8 cellular contexts compared by ENCODE assay signal in genomic region chr5:141338538-141339306, GRCh38. TPM values are rescaled to one million over a fixed set of nuclear protein-coding genes. Genes with fewer than 3 reads are reported as not detected.
DNase-seq lines count a peak whose midpoint lies in the region; ATAC-seq, FAIRE-seq and TF ChIP-seq lines count a peak whose summit lies in the region.

Gene PCDHGA2 (plus strand): TSS chr5:141338760.

- H2AFZ ChIP-seq in HepG2 (ENCODE audit: low read length): no peak within 1 kb of the TSS

- CTCF ChIA-PET in HepG2 (lab: Yijun Ruan, JAX; ENCODE audit: low intra/inter-chr PET ratio, low total read pairs): interaction anchor here (1.1 kb wide), 1 partner anchor 226 kb away, joined by 4 read pairs; no protein-coding TSS in a partner anchor

- H3K4me1 ChIP-seq in body of pancreas (no peaks in the 10 kb centered on the region), HepG2 (ENCODE audit: insufficient read depth, low read length) (no peaks in the 10 kb centered on the region)

- no peak for DNase-seq in AG09319 (ENCODE audit: extremely low read depth, low read depth)
- no peak for DNase-seq in HFF-Myc (ENCODE audit: extremely low read depth, low read depth)
- DNase-seq in body of pancreas: peak in 3 of 4 donors; percentile 27 to 51 (median 37)
- peak; percentile 18 for DNase-seq in HepG2 (ENCODE audit: low spot score)
- no peak for DNase-seq in H54 (ENCODE audit: insufficient read length, low spot score)
- no peak for DNase-seq in activated effector memory CD4-positive, alpha-beta T cell treated with anti-CD3 and anti-CD28 coated beads, Interleukin-2, amount 50 U/mL, for 16 hours
- no peak for DNase-seq in NCI-H1105 (lab: John Stamatoyannopoulos, UW)

- H3K27me3 ChIP-seq in body of pancreas: no peaks in the 10 kb centered on the region
- H3K27me3 ChIP-seq in HepG2 (ENCODE audit: control insufficient read depth in 1 of 2, insufficient read depth in 2 of 2, low read length in 2 of 2): no peaks in the 10 kb centered on the region; a peak in 1 of 5 replicates

- POLR2A ChIA-PET in HepG2 (lab: Yijun Ruan, JAX): no interaction called here

- TF ChIP-seq RAD21 in HepG2 (CRISPR knock-in tag; IDR thresholded peaks at IDR 0.05): no peak

- no peaks in the 10 kb centered on the region for H3K79me2 ChIP-seq in HepG2 (ENCODE audit: insufficient read depth, low read length)

- TF ChIP-seq POLR2A in body of pancreas (IDR thresholded peaks at IDR 0.05): no peak
- no peak for TF ChIP-seq POLR2A in HepG2 (IDR thresholded peaks at IDR 0.05; ENCODE audit: insufficient read depth in 1 of 2, low read depth in 2 of 2, low read length in 2 of 2)
- no peak for TF ChIP-seq POLR2A in H54 (IDR thresholded peaks at IDR 0.05; ENCODE audit: low read depth, low read length)

- H3K4me3 ChIP-seq in HFF-Myc (replicated peaks; ENCODE audit: low read depth, low read length): peak within 1 kb of the TSS; percentile 11; the same call in 1 of the 2 replicates
- no peak within 1 kb of the TSS for H3K4me3 ChIP-seq in body of pancreas
- H3K4me3 ChIP-seq in HepG2 (replicated peaks in 1 of 3; ENCODE audit: insufficient read depth in 1 of 3, low read depth in 2 of 3, low read length in 3 of 3): no peak within 1 kb of the TSS

- no peak within 1 kb of the TSS for H3K9ac ChIP-seq in HepG2 (ENCODE audit: insufficient read depth, low read depth, low read length)

- peak; percentile 34 for TF ChIP-seq CTCF in AG09319 (IDR thresholded peaks at IDR 0.05; ENCODE audit: low read depth, low read length)
- TF ChIP-seq CTCF in HFF-Myc (IDR thresholded peaks at IDR 0.05; ENCODE audit: low read depth, low read length, missing control alignments): peak; percentile 48
- peak in 5 of 7 experiments; percentile 26 to 50 (median 40) for TF ChIP-seq CTCF in body of pancreas (IDR thresholded peaks at IDR 0.05)
- TF ChIP-seq CTCF in HepG2 (CRISPR knock-in tag; IDR thresholded peaks at IDR 0.05): peak; percentile 35

- in situ Hi-C loops in HepG2 (cut with HindIII; ENCODE audit: extremely low pct_ligation_motif_present, low pct_unique_long_range_greater_than_20kb): no loop called here

- ATAC-seq in body of pancreas: no peak
- 0 out of 3 replicates have a peak, but pooled peaks have one; percentile 25 for ATAC-seq in HepG2
- ATAC-seq in GM19328 (IDR thresholded peaks at IDR 0.05; ENCODE audit: unreplicated experiment): no peak

- H4K20me1 ChIP-seq in HepG2 (ENCODE audit: insufficient read depth, low read length): no peaks in the 10 kb centered on the region

- no TSS peak for BruUV-seq in HepG2 (replicated peaks; lab: Mats Ljungman, UMichigan)

- H3K4me2 ChIP-seq in HepG2 (ENCODE audit: low read depth, low read length): no peak within 1 kb of the TSS

- 5 to 16% methylated on average over 26 to 27 of the region's 27 CpGs for WGBS in body of pancreas, 2 donors
- 46% methylated on average over 24 of the region's 27 CpGs for WGBS in HepG2 (ENCODE audit: low lambda C conversion rate)

- no peak within 1 kb of the TSS for H3K27ac ChIP-seq in body of pancreas
- no peak within 1 kb of the TSS for H3K27ac ChIP-seq in HepG2 (ENCODE audit: extremely low read length, insufficient read depth, low read length)

- peaks cover 0 to 47% (median 0%) of the 10 kb centered on the region in 3 donors for H3K9me3 ChIP-seq in body of pancreas
- H3K9me3 ChIP-seq in HepG2 (ENCODE audit: low read length): peaks cover 14% of the 10 kb centered on the region; the same call in 1 of the 2 replicates

- H3K36me3 ChIP-seq in body of pancreas (replicated peaks in 1 of 2; ENCODE audit: insufficient read depth in 1 of 2, low read depth in 2 of 2) (no peaks in the 10 kb centered on the region), HepG2 (replicated peaks in 1 of 2; ENCODE audit: control insufficient read depth in 1 of 2, insufficient read depth in 2 of 2, low read length in 2 of 2) (no peaks in the 10 kb centered on the region)

- TF ChIP-seq EP300 in HepG2 (IDR thresholded peaks at IDR 0.05; ENCODE audit: low read depth in 2 of 2, low read length in 2 of 2): no peak
- TF ChIP-seq EP300 in HepG2 (CRISPR knock-in tag; IDR thresholded peaks at IDR 0.05; ENCODE audit: borderline replicate concordance): no peak

- intact Hi-C loops in body of pancreas (cut with DNase I) (no loop called here), HepG2 (cut with micrococcal nuclease; ENCODE audit: unreplicated experiment) (no loop called here)

- no peak for FAIRE-seq in HepG2 (lab: Jason Lieb, UNC)
- FAIRE-seq in H54 (lab: Jason Lieb, UNC): no peak

TF ChIP-seq in HepG2, 621 proteins besides CTCF, POLR2A, EP300 and RAD21:
- TF ChIP-seq STAG1 (CRISPR knock-in tag; IDR thresholded peaks at IDR 0.05): peak; percentile 33; the same call in 1 of the 2 replicates
- TF ChIP-seq ETV6 (CRISPR knock-in tag; conservative IDR thresholded peaks at IDR 0.05): no peak

RNA-seq across cellular contexts. Expression of gene PCDHGA2, which starts in this region (rescaled TPM):
- total RNA-seq in body of pancreas (1 to 10 TPM; 2.0 to 2.9 TPM), HepG2 (2016; rRNA removed; fragmentation: Illumina TruSeq; extraction: Trizol) (0.04 TPM in 1 of 2 replicates, not detected in the other)
- total RNA-seq in HepG2 (2016; cell fraction: cytosol; rRNA removed; fragmentation: Illumina TruSeq; extraction: Trizol; ENCODE audit: low read depth): not detected in 2 replicates
- not detected in 2 replicates for total RNA-seq in HepG2 (2016; cell fraction: insoluble cytoplasmic fraction; rRNA removed; fragmentation: Illumina TruSeq; extraction: Trizol)
- total RNA-seq in HepG2 (2016; cell fraction: membrane; rRNA removed; fragmentation: Illumina TruSeq; extraction: Trizol): not detected in 2 replicates
- 0.09 TPM in 1 of 2 replicates, not detected in the other for total RNA-seq in HepG2 (2016; cell fraction: nucleus; rRNA removed; fragmentation: Illumina TruSeq; extraction: Trizol)
- polyA plus RNA-seq in HepG2 (2011; rRNA removed): 0.09 and 0.11 TPM in 2 replicates
- 0.06 and 0.07 TPM in 2 replicates for polyA plus RNA-seq in HepG2 (2011; cell fraction: cytosol; rRNA removed)
- polyA plus RNA-seq in HepG2 (2011; cell fraction: nucleus; rRNA removed): 0.24 and 0.26 TPM in 2 replicates
- polyA plus RNA-seq in HepG2 (2012): 0.07 TPM in 2 replicates
- polyA plus RNA-seq in HepG2 (2016; cell fraction: cytosol; fragmentation: Illumina TruSeq; extraction: Trizol; ENCODE audit: low read depth): not detected in 2 replicates
- polyA plus RNA-seq in HepG2 (2016; cell fraction: insoluble cytoplasmic fraction; fragmentation: Illumina TruSeq; extraction: Trizol; ENCODE audit: low read depth): 0.04 TPM in 1 of 2 replicates, not detected in the other
- not detected in 2 replicates for polyA plus RNA-seq in HepG2 (2016; cell fraction: membrane; fragmentation: Illumina TruSeq; extraction: Trizol; ENCODE audit: low read depth)
- 0.16 and 0.25 TPM in 2 replicates for polyA plus RNA-seq in HepG2 (2016; cell fraction: nucleus; fragmentation: Illumina TruSeq; extraction: Trizol; ENCODE audit: insufficient read depth, low read depth)
- polyA minus RNA-seq in HepG2 (2011; rRNA and poly(A)+ RNA removed; ENCODE audit: low replicate concordance): 0.02 and 0.12 TPM in 2 replicates
- 0.09 TPM in 1 of 2 replicates, not detected in the other for polyA minus RNA-seq in HepG2 (2011; cell fraction: cytosol; rRNA and poly(A)+ RNA removed)
- polyA minus RNA-seq in HepG2 (2011; cell fraction: nucleus; rRNA and poly(A)+ RNA removed): 0.50 and 0.52 TPM in 2 replicates

Comparison
In these comparisons a context has a peak if more than half of its experiments do, and no peak if none do; other contexts are left out.
1. Peak in DNase-seq and ATAC-seq in HepG2; RNA of the gene not detected or under 1 TPM.
2. DNase-seq: peak in body of pancreas (3 of 4); none in AG09319 (single experiment), HFF-Myc (single experiment), H54 (single experiment), activated effector memory CD4-positive, alpha-beta T cell treated with anti-CD3 and anti-CD28 coated beads, Interleukin-2, amount 50 U/mL, for 16 hours (single experiment) and NCI-H1105 (single experiment).
3. Peak in every context shown above with its lines, with median percentiles within 50 percentile points of each other: CTCF ChIP-seq.